In genomic region chr1:4590766-4591165, GRCh38 we compare ENCODE assay signal across 25 cellular contexts.
"Had no signal": no experiment of that assay in that cellular context is flagged by ENCODE, and none has a peak within 500 bp of the region (broad histone marks: within the 10 kb centered on the region; RNA-seq: fewer than 3 reads in every experiment).

No MANE protein-coding gene starts in this region.

- H3K4me1 ChIP-seq: SJCRH30 had no signal

- H3K36me3 ChIP-seq: SJCRH30 had no signal

- DNase-seq: activated CD4-positive, alpha-beta memory T cell treated with anti-CD3 and anti-CD28 coated beads for 36 hours; activated CD4-positive, alpha-beta T cell treated with anti-CD3 and anti-CD28 coated beads for 36 hours; activated CD4-positive, alpha-beta T cell treated with anti-CD3 and anti-CD28 coated beads, Interleukin-2, amount 10 ng/mL, durations not matched to agents 7 days and 5 days; activated CD8-positive, alpha-beta memory T cell treated with anti-CD3 and anti-CD28 coated beads, Interleukin-2, amount 50 U/mL, for 4 hours; activated gamma-delta T cell treated with Interleukin-2 at 50 U/mL for 16 hours; activated naive CD4-positive, alpha-beta T cell treated with anti-CD3 and anti-CD28 coated beads for 36 hours; activated naive CD8-positive, alpha-beta T cell treated with anti-CD3 and anti-CD28 coated beads, Interleukin-2, amount 50 U/mL, for 24 hours; activated T-cell treated with anti-CD3 and anti-CD28 coated beads for 4 hours; activated T-cell treated with anti-CD3 and anti-CD28 coated beads, Interleukin-2, amount 50 U/mL, for 4 hours; anterior cingulate cortex; central memory CD4-positive, alpha-beta T cell; Karpas-422; KBM-7; NCI-H1105; NCI-H1417 treated with DMSO at 0.1 percent for 48 hours; NCI-H187 treated with DMSO at 0.1 percent for 48 hours; NCI-H2081; NCI-H226; NCI-H524 treated with DMSO at 0.1 percent for 48 hours; SHP77; SJCRH30; SK-N-SH had no signal

- H3K27ac ChIP-seq: SJCRH30 had no signal

- H3K9me3 ChIP-seq: SJCRH30, SK-N-SH had no signal

- H3K9ac ChIP-seq: SK-N-SH had no signal

- H3K4me3 ChIP-seq: SJCRH30 had no signal

- H3K4me2 ChIP-seq: SK-N-SH had no signal

- ATAC-seq: activated CD4-positive, alpha-beta T cell treated with anti-CD3 and anti-CD28 coated beads for 36 hours; activated CD4-positive, CD25-positive, alpha-beta regulatory T cell treated with anti-CD3 and anti-CD28 coated beads, Interleukin-2, amount 50 U/mL, for 24 hours; activated naive CD8-positive, alpha-beta T cell treated with anti-CD3 and anti-CD28 coated beads, Interleukin-2, amount 50 U/mL, for 24 hours; activated T-cell treated with anti-CD3 and anti-CD28 coated beads, Interleukin-2, amount 50 U/mL, for 4 hours; Panc1; WTC11 had no signal
